Comparison of ENCODE assay signal across 24 cellular contexts in genomic region chr16:8882041-8882617, GRCh38. TPM values are rescaled to one million over a fixed set of nuclear protein-coding genes. Genes with fewer than 3 reads are reported as not detected.
"Had no signal": no experiment of that assay in that cellular context is flagged by ENCODE, and none has a peak within 500 bp of the region (broad histone marks: within the 10 kb centered on the region; RNA-seq: fewer than 3 reads in every experiment).

LITAFD (plus strand) TSS chr16:8882351; CDS start chr16:8884356, 2,005 bp downstream.

- ATAC-seq: activated CD4-positive, CD25-positive, alpha-beta regulatory T cell treated with anti-CD3 and anti-CD28 coated beads, Interleukin-2, amount 50 U/mL, for 24 hours; esophagus mucosa; gastrocnemius medialis; mucosa of descending colon had no signal

- H3K27ac Mint-ChIP-seq: activated CD4-positive, alpha-beta T cell treated with anti-CD3 and anti-CD28 coated beads, Interleukin-2, amount 10 ng/mL, durations not matched to agents 7 days and 5 days; activated naive CD4-positive, alpha-beta T cell treated with anti-CD3 and anti-CD28 coated beads, Interleukin-2, amount 50 U/mL, for 24 hours; dendritic cell treated with granulocyte-macrophage colony-stimulating factor and Interleukin-4, amounts not matched to agents 40 ng/mL and 50 ng/mL, for 4 days; type B pancreatic cell had no signal

- H3K36me3 Mint-ChIP-seq: activated naive CD4-positive, alpha-beta T cell treated with anti-CD3 and anti-CD28 coated beads, Interleukin-2, amount 50 U/mL, for 24 hours; naive B cell had no signal

- H3K9me3 Mint-ChIP-seq: activated CD4-positive, alpha-beta T cell treated with anti-CD3 and anti-CD28 coated beads, Interleukin-2, amount 10 ng/mL, durations not matched to agents 7 days and 5 days; activated naive CD4-positive, alpha-beta T cell treated with anti-CD3 and anti-CD28 coated beads, Interleukin-2, amount 50 U/mL, for 24 hours; dendritic cell treated with granulocyte-macrophage colony-stimulating factor and Interleukin-4, amounts not matched to agents 40 ng/mL and 50 ng/mL, for 4 days; naive B cell; type B pancreatic cell had no signal

- H3K36me3 ChIP-seq: gastrocnemius medialis, left ventricle myocardium inferior had no signal

- H3K9me3 ChIP-seq: gastrocnemius medialis, left ventricle myocardium inferior, mucosa of descending colon, stomach had no signal

- H3K27ac ChIP-seq: gastrocnemius medialis, left ventricle myocardium inferior, stomach had no signal

- H3K4me3 Mint-ChIP-seq: activated CD4-positive, alpha-beta T cell treated with anti-CD3 and anti-CD28 coated beads, Interleukin-2, amount 10 ng/mL, durations not matched to agents 7 days and 5 days; activated naive CD4-positive, alpha-beta T cell treated with anti-CD3 and anti-CD28 coated beads, Interleukin-2, amount 50 U/mL, for 24 hours; dendritic cell treated with granulocyte-macrophage colony-stimulating factor and Interleukin-4, amounts not matched to agents 40 ng/mL and 50 ng/mL, for 4 days; naive B cell; type B pancreatic cell had no signal

- H3K27me3 Mint-ChIP-seq: activated naive CD4-positive, alpha-beta T cell treated with anti-CD3 and anti-CD28 coated beads, Interleukin-2, amount 50 U/mL, for 24 hours; type B pancreatic cell had no signal

- DNase-seq: activated CD4-positive, alpha-beta T cell treated with anti-CD3 and anti-CD28 coated beads, Interleukin-2, amount 10 ng/mL, durations not matched to agents 7 days and 5 days; activated CD8-positive, alpha-beta memory T cell treated with anti-CD3 and anti-CD28 coated beads, Interleukin-2, amount 50 U/mL, for 4 hours; activated gamma-delta T cell; cerebellar nuclear complex; effector CD8-positive, alpha-beta T cell; gastrocnemius medialis; head of caudate nucleus; kidney glomerular epithelial cell; left ventricle myocardium inferior; naive B cell; nucleus accumbens; stomach; T-helper 1 cell; T1000 had no signal

- H3K4me3 ChIP-seq: gastrocnemius medialis, left ventricle myocardium inferior, mucosa of descending colon, stomach had no signal

RNA-seq across cellular contexts. Expression of gene LITAFD, which starts in this region (rescaled TPM):
- total RNA-seq: activated CD4-positive, alpha-beta T cell treated with anti-CD3 and anti-CD28 coated beads, Interleukin-2, amount 10 ng/mL, durations not matched to agents 7 days and 5 days; bronchial epithelial cell; esophagus mucosa; gastrocnemius medialis; left ventricle myocardium inferior; mucosa of descending colon; skeletal muscle tissue; stomach; temporal lobe had no signal
- polyA plus RNA-seq: adipose tissue, stomach had no signal
